1 cellular context compared by ENCODE assay signal in the genomic region with DNA sequence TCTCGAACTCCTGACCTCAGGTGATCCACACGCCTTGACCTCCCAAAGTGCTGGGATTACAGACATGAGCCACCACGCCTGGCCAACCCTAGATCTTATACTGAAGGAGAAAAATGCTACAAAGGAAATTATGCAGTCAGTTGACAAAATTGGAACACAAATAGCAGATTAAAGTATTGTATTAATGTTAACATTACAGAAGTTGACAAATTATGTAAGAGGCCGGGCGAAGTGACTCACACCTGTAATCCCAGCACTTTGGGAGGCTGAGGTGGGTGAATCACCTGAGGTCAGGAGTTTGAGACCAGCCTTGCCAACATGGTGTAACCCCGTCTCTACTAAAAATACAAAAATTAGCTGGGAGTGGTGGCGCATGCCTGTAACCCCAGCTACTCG.
TF ChIP-seq lines count a peak whose summit lies in the region.

No MANE protein-coding gene starts in this region.

TF ChIP-seq in HepG2, 621 proteins besides CTCF, POLR2A, EP300 and RAD21:
- peak; percentile 31; the same call in 1 of the 2 replicates for TF ChIP-seq FOSL2 (CRISPR knock-in tag; IDR thresholded peaks at IDR 0.05)
TF ChIP-seq in HepG2: peak in this region for 1; not testable (repeated sequence) for 620.
